Comparison of ENCODE assay signal across 22 cellular contexts in genomic region chr7:121428857-121429489, GRCh38. TPM values are rescaled to one million over a fixed set of nuclear protein-coding genes. Genes with fewer than 3 reads are reported as not detected.
DNase-seq lines count a peak whose midpoint lies in the region; ATAC-seq, FAIRE-seq and TF ChIP-seq lines count a peak whose summit lies in the region.
"Had no signal": no experiment of that assay in that cellular context is flagged by ENCODE, and none has a peak within 500 bp of the region (broad histone marks: within the 10 kb centered on the region; RNA-seq: fewer than 3 reads in every experiment).

No MANE protein-coding gene starts in this region.

- CTCF ChIA-PET in SK-N-SH (lab: Yijun Ruan, JAX) (interaction anchor here (1.8 kb wide), 1 partner anchor 15 kb away, joined by 7 read pairs; no protein-coding TSS in a partner anchor), HepG2 (lab: Yijun Ruan, JAX; ENCODE audit: low intra/inter-chr PET ratio, low total read pairs) (no interaction called here)

- TF ChIP-seq EP300 in SK-N-SH (IDR thresholded peaks at IDR 0.05; ENCODE audit: borderline replicate concordance in 1 of 2, low read depth in 1 of 2, low read length in 1 of 2), result no peak
- TF ChIP-seq EP300 in HepG2 (IDR thresholded peaks at IDR 0.05; ENCODE audit: low read depth in 2 of 2, low read length in 2 of 2), result no peak
- no peak for TF ChIP-seq EP300 in HepG2 (CRISPR knock-in tag; IDR thresholded peaks at IDR 0.05; ENCODE audit: borderline replicate concordance)

- no peak for TF ChIP-seq CTCF in SK-N-SH (IDR thresholded peaks at IDR 0.05)
- TF ChIP-seq CTCF in bronchial epithelial cell (IDR thresholded peaks at IDR 0.05; ENCODE audit: insufficient read depth, low read length, severe bottlenecking), result no peak
- no peak for TF ChIP-seq CTCF in thyroid gland (IDR thresholded peaks at IDR 0.05)
- no peak for TF ChIP-seq CTCF in HepG2 (CRISPR knock-in tag; IDR thresholded peaks at IDR 0.05)

- intact Hi-C loops in thyroid gland (cut with DNase I), result no loop called here
- intact Hi-C loops in HepG2 (cut with micrococcal nuclease; ENCODE audit: unreplicated experiment), result no loop called here

- H3K9me3 ChIP-seq in SK-N-SH (no peaks in the 10 kb centered on the region), thyroid gland (no peaks in the 10 kb centered on the region), HepG2 (ENCODE audit: low read length) (no peaks in the 10 kb centered on the region)
- H3K9me3 ChIP-seq: upper lobe of right lung had no signal

- no peak overlapping the region for H2AFZ ChIP-seq in SK-N-SH (ENCODE audit: low read depth)
- H2AFZ ChIP-seq in HepG2 (ENCODE audit: low read length), result no peak overlapping the region

- in situ Hi-C loops in HepG2 (cut with HindIII; ENCODE audit: extremely low pct_ligation_motif_present, low pct_unique_long_range_greater_than_20kb), result no loop called here

- no peaks in the 10 kb centered on the region for H3K9me2 ChIP-seq in SK-N-SH

- BruUV-seq in HepG2 (replicated peaks; lab: Mats Ljungman, UMichigan), result no TSS peak

- DNase-seq in SK-N-SH, result no peak
- DNase-seq in bronchial epithelial cell (ENCODE audit: low read depth), result peak; percentile 55
- peak; percentile 96 for DNase-seq in kidney glomerular epithelial cell (lab: John Stamatoyannopoulos, UW)
- peak; percentile 54 to 72 for DNase-seq in thyroid gland
- DNase-seq in AML-193 (lab: John Stamatoyannopoulos, UW), result no peak
- DNase-seq in stimulated activated naive CD8-positive, alpha-beta T cell treated with anti-CD3 and anti-CD28 coated beads, Interleukin-15, Interleukin-2, amounts not matched to agents 100 U/mL and 50 U/mL, for 24 hours, result no peak
- DNase-seq in HepG2 (ENCODE audit: low spot score), result no peak
- DNase-seq: activated CD4-positive, CD25-positive, alpha-beta regulatory T cell; activated effector memory CD4-positive, alpha-beta T cell treated with anti-CD3 and anti-CD28 coated beads, Interleukin-2, amount 50 U/mL, for 16 hours; aorta; CD4-positive, alpha-beta memory T cell; DND-41; kidney; NCI-H345; occipital lobe; upper lobe of right lung had no signal

- no peak overlapping the region for H3K9ac ChIP-seq in SK-N-SH
- no peak overlapping the region for H3K9ac ChIP-seq in HepG2 (ENCODE audit: insufficient read depth, low read depth, low read length)

- H3K4me1 ChIP-seq in SK-N-SH (ENCODE audit: control insufficient read depth in 1 of 2, insufficient read depth in 2 of 2, low read depth in 1 of 2, low read length in 1 of 2), result no peaks in the 10 kb centered on the region
- peaks cover 5% of the 10 kb centered on the region in 2 donors for H3K4me1 ChIP-seq in thyroid gland
- no peaks in the 10 kb centered on the region for H3K4me1 ChIP-seq in HepG2 (ENCODE audit: insufficient read depth, low read length)
- H3K4me1 ChIP-seq: upper lobe of right lung had no signal

- H3K27ac ChIP-seq in SK-N-SH (ENCODE audit: low read depth in 2 of 2, low read length in 1 of 2) (no peak overlapping the region), thyroid gland (peak overlapping the region; percentile 39 to 65 (median 44)), HepG2 (ENCODE audit: extremely low read length, insufficient read depth, low read length) (no peak overlapping the region)
- H3K27ac ChIP-seq: 22Rv1, coronary artery, RWPE1, upper lobe of right lung had no signal

- no peak overlapping the region for H3K4me2 ChIP-seq in SK-N-SH
- H3K4me2 ChIP-seq in HepG2 (ENCODE audit: low read depth, low read length), result no peak overlapping the region
- H3K4me2 ChIP-seq: GM23338 had no signal

- ATAC-seq in SK-N-SH treated with all-trans-retinoic acid at 6 μM for 48 hours, result peak; percentile 63
- no peak for ATAC-seq in stimulated activated naive CD8-positive, alpha-beta T cell treated with anti-CD3 and anti-CD28 coated beads, Interleukin-15, Interleukin-2, amounts not matched to agents 100 U/mL and 50 U/mL, for 24 hours
- ATAC-seq in HepG2, result no peak
- ATAC-seq: GM23338, upper lobe of right lung had no signal

- FAIRE-seq in bronchial epithelial cell (lab: Jason Lieb, UNC) (no peak), HepG2 (lab: Jason Lieb, UNC) (no peak)
- FAIRE-seq: HTR-8/SVneo, kidney had no signal

- H3K36me3 ChIP-seq in SK-N-SH (replicated peaks in 1 of 2; ENCODE audit: control insufficient read depth in 1 of 2, insufficient read depth in 2 of 2, low read length in 1 of 2), result no peaks in the 10 kb centered on the region
- H3K36me3 ChIP-seq in bronchial epithelial cell (ENCODE audit: control insufficient read depth, insufficient read depth, low read length), result no peaks in the 10 kb centered on the region
- no peaks in the 10 kb centered on the region for H3K36me3 ChIP-seq in thyroid gland
- H3K36me3 ChIP-seq in HepG2 (replicated peaks in 1 of 2; ENCODE audit: control insufficient read depth in 1 of 2, insufficient read depth in 2 of 2, low read length in 2 of 2), result no peaks in the 10 kb centered on the region
- H3K36me3 ChIP-seq: upper lobe of right lung had no signal

- no peak for TF ChIP-seq POLR2A in thyroid gland (IDR thresholded peaks at IDR 0.05)
- TF ChIP-seq POLR2A in HepG2 (IDR thresholded peaks at IDR 0.05; ENCODE audit: insufficient read depth in 1 of 2, low read depth in 2 of 2, low read length in 2 of 2), result no peak

- WGBS in SK-N-SH (ENCODE audit: low lambda C conversion rate), result 64% methylated on average over 4 of the region's 4 CpGs
- WGBS in thyroid gland, 2 donors, result 42 to 56% methylated on average over 4 of the region's 4 CpGs
- 31% methylated on average over 4 of the region's 4 CpGs for WGBS in HepG2 (ENCODE audit: low lambda C conversion rate)

- POLR2A ChIA-PET in SK-N-SH (lab: Yijun Ruan, JAX) (no interaction called here), HepG2 (lab: Yijun Ruan, JAX) (no interaction called here)

- no peaks in the 10 kb centered on the region for H4K20me1 ChIP-seq in SK-N-SH (ENCODE audit: insufficient read depth)
- no peaks in the 10 kb centered on the region for H4K20me1 ChIP-seq in HepG2 (ENCODE audit: insufficient read depth, low read length)

- no peaks in the 10 kb centered on the region for H3F3A ChIP-seq in SK-N-SH (replicated peaks; ENCODE audit: insufficient read depth)

- no peaks in the 10 kb centered on the region for H3K27me3 ChIP-seq in SK-N-SH (ENCODE audit: insufficient read depth)
- no peaks in the 10 kb centered on the region for H3K27me3 ChIP-seq in bronchial epithelial cell (ENCODE audit: control insufficient read depth, insufficient read depth, low read length)
- no peaks in the 10 kb centered on the region for H3K27me3 ChIP-seq in thyroid gland
- H3K27me3 ChIP-seq in HepG2 (ENCODE audit: control insufficient read depth in 1 of 2, insufficient read depth in 2 of 2, low read length in 2 of 2), result no peaks in the 10 kb centered on the region
- H3K27me3 ChIP-seq: upper lobe of right lung had no signal

- H3K4me3 ChIP-seq in SK-N-SH (ENCODE audit: low read depth in 2 of 2, low read length in 1 of 2) (no peak overlapping the region), bronchial epithelial cell (ENCODE audit: low read depth, low read length) (no peak overlapping the region), thyroid gland (replicated peaks in 1 of 3) (no peak overlapping the region), HepG2 (replicated peaks in 1 of 3; ENCODE audit: insufficient read depth in 1 of 3, low read depth in 2 of 3, low read length in 3 of 3) (no peak overlapping the region)
- H3K4me3 ChIP-seq: coronary artery, GM23338, upper lobe of right lung had no signal

- H3K79me2 ChIP-seq in SK-N-SH (ENCODE audit: insufficient read depth) (no peaks in the 10 kb centered on the region), HepG2 (ENCODE audit: insufficient read depth, low read length) (no peaks in the 10 kb centered on the region)

- TF ChIP-seq RAD21 in SK-N-SH (IDR thresholded peaks at IDR 0.05; ENCODE audit: low read length), result no peak
- no peak for TF ChIP-seq RAD21 in HepG2 (CRISPR knock-in tag; IDR thresholded peaks at IDR 0.05)

TF ChIP-seq in SK-N-SH treated with all-trans-retinoic acid at 6 μM for 48 hours, 23 proteins besides CTCF, POLR2A, EP300 and RAD21 (continues in another document):
- TF ChIP-seq OSR1 (CRISPR knock-in tag; IDR thresholded peaks at IDR 0.05), result no peak

TF ChIP-seq in SK-N-SH, 30 proteins besides CTCF, POLR2A, EP300 and RAD21 (continues in another document):
- no peak for TF ChIP-seq FOXM1 (IDR thresholded peaks at IDR 0.05; ENCODE audit: low read depth)

TF ChIP-seq in HepG2, 621 proteins besides CTCF, POLR2A, EP300 and RAD21 (continues in another document):
- no peak for TF ChIP-seq ZNF329 (CRISPR knock-in tag; IDR thresholded peaks at IDR 0.05; ENCODE audit: low read depth)
- no peak for TF ChIP-seq CREM (IDR thresholded peaks at IDR 0.05)
- no peak for TF ChIP-seq CREM (CRISPR knock-in tag; IDR thresholded peaks at IDR 0.05)
- TF ChIP-seq SNAI1 (CRISPR knock-in tag; IDR thresholded peaks at IDR 0.05; ENCODE audit: borderline replicate concordance), result no peak

RNA-seq across cellular contexts. Expression of gene FAM3C, which starts 32.9 kb away (rescaled TPM):
- polyA plus RNA-seq in SK-N-SH (2012; rRNA removed) (80.0 and 111 TPM in 2 replicates), HepG2 (2011; rRNA removed) (13.0 and 16.0 TPM in 2 replicates)
- 150 and 225 TPM in 2 replicates for polyA plus RNA-seq in SK-N-SH (2012; cell fraction: cytosol; rRNA removed)
- 26.5 and 70.6 TPM in 2 replicates for polyA plus RNA-seq in SK-N-SH (2012; cell fraction: nucleus; rRNA removed)
- total RNA-seq in bronchial epithelial cell (41.9 and 42.6 TPM in 2 replicates), thyroid gland (100 to 1,000 TPM in 1 of 4 donors, 10 to 100 TPM in 3; 91.0 to 109 (median 97.9) TPM), HepG2 (2016; rRNA removed; fragmentation: Illumina TruSeq; extraction: Trizol) (11.3 and 14.6 TPM in 2 replicates)
- total RNA-seq in HepG2 (2016; cell fraction: cytosol; rRNA removed; fragmentation: Illumina TruSeq; extraction: Trizol; ENCODE audit: low read depth), result 4.1 and 4.8 TPM in 2 replicates
- total RNA-seq in HepG2 (2016; cell fraction: insoluble cytoplasmic fraction; rRNA removed; fragmentation: Illumina TruSeq; extraction: Trizol), result 10.6 and 13.1 TPM in 2 replicates
- 12.2 and 12.7 TPM in 2 replicates for total RNA-seq in HepG2 (2016; cell fraction: membrane; rRNA removed; fragmentation: Illumina TruSeq; extraction: Trizol)
- 27.4 and 29.2 TPM in 2 replicates for total RNA-seq in HepG2 (2016; cell fraction: nucleus; rRNA removed; fragmentation: Illumina TruSeq; extraction: Trizol)
- 5.8 and 10.3 TPM in 2 replicates for polyA plus RNA-seq in HepG2 (2011; cell fraction: cytosol; rRNA removed)
- 5.8 and 7.8 TPM in 2 replicates for polyA plus RNA-seq in HepG2 (2011; cell fraction: nucleus; rRNA removed)
- 27.2 and 34.9 TPM in 2 replicates for polyA plus RNA-seq in HepG2 (2012)
- polyA plus RNA-seq in HepG2 (2016; cell fraction: cytosol; fragmentation: Illumina TruSeq; extraction: Trizol; ENCODE audit: low read depth), result 8.3 and 10.9 TPM in 2 replicates
- polyA plus RNA-seq in HepG2 (2016; cell fraction: insoluble cytoplasmic fraction; fragmentation: Illumina TruSeq; extraction: Trizol; ENCODE audit: low read depth), result 22.6 and 22.8 TPM in 2 replicates
- 18.0 and 19.8 TPM in 2 replicates for polyA plus RNA-seq in HepG2 (2016; cell fraction: membrane; fragmentation: Illumina TruSeq; extraction: Trizol; ENCODE audit: low read depth)
- polyA plus RNA-seq in HepG2 (2016; cell fraction: nucleus; fragmentation: Illumina TruSeq; extraction: Trizol; ENCODE audit: insufficient read depth, low read depth), result 55.5 and 64.1 TPM in 2 replicates
- 2.5 and 4.8 TPM in 2 replicates for polyA minus RNA-seq in HepG2 (2011; rRNA and poly(A)+ RNA removed; ENCODE audit: low replicate concordance)
- 6.2 and 7.7 TPM in 2 replicates for polyA minus RNA-seq in HepG2 (2011; cell fraction: cytosol; rRNA and poly(A)+ RNA removed)
- polyA minus RNA-seq in HepG2 (2011; cell fraction: nucleus; rRNA and poly(A)+ RNA removed), result 35.7 and 37.3 TPM in 2 replicates

Comparison
In these comparisons a context has a peak if more than half of its experiments do, and no peak if none do; other contexts are left out.
1. DNase-seq: peak in bronchial epithelial cell (single experiment), kidney glomerular epithelial cell (single experiment) and thyroid gland (2 of 2); none in SK-N-SH (single experiment), AML-193 (0 of 2), stimulated activated naive CD8-positive, alpha-beta T cell treated with anti-CD3 and anti-CD28 coated beads, Interleukin-15, Interleukin-2, amounts not matched to agents 100 U/mL and 50 U/mL, for 24 hours (single experiment) and HepG2 (single experiment).
2. H3K27ac ChIP-seq: peak in thyroid gland (3 of 3); none in SK-N-SH (0 of 2) and HepG2 (single experiment).